8 cellular contexts compared by ENCODE assay signal in the genomic region with DNA sequence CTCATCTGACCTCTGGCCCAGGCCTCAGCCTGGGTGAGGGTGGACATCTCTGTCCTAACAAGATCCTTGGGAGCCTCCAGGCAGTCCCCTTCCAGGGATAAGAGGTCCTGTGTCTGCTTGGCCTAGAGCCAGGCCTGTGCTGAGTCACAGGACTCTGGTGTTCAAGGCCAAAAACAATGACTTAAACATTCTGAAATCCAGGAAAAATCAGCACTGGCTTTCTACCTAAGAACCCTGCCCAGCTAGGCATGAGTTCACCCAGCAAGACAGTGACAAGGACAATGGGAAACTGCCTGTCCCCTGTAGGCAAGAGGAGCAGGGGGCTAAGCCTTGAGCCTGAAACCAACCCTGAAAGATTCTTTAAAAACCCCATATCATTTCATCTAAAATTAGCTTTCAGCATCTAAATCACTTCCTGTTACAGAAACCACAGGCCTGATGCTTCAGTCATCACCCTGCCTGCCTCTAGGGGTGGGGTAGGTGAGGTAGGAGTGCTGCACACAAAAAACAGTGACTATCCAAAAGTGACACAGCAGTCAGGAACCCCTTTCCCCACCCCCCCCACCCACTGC. TPM values are rescaled to one million over a fixed set of nuclear protein-coding genes. Genes with fewer than 3 reads are reported as not detected.
DNase-seq lines count a peak whose midpoint lies in the region; ATAC-seq and TF ChIP-seq lines count a peak whose summit lies in the region.

No MANE protein-coding gene starts in this region.

- CTCF ChIA-PET in RWPE1 (lab: Yijun Ruan, JAX): interaction anchor here (0.5 to 1.0 kb wide), 5 partner anchors 8 to 38 kb away, joined by 3 read pairs; no protein-coding TSS in a partner anchor

- peak overlapping the region; percentile 85 for H3K27ac ChIP-seq in RWPE1

- POLR2A ChIA-PET in RWPE1 (lab: Yijun Ruan, JAX; ENCODE audit: low non-redundant PET): no interaction called here

- intact Hi-C loops in left ventricle myocardium superior (cut with micrococcal nuclease): no loop called here

- no peak for TF ChIP-seq CTCF in RWPE1 (conservative IDR thresholded peaks at IDR 0.05; ENCODE audit: low read depth)

- DNase-seq in activated gamma-delta T cell treated with Interleukin-2 at 50 U/mL for 16 hours (peak; percentile 67), activated gamma-delta T cell (lab: John Stamatoyannopoulos, UW) (no peak), RWPE1 (ENCODE audit: low spot score) (peak; percentile 88), left ventricle myocardium superior (peak; percentile 86), NCI-H2107 treated with DMSO at 0.1 percent for 48 hours (lab: John Stamatoyannopoulos, UW; ENCODE audit: unreplicated experiment) (no peak)
- DNase-seq in activated naive CD4-positive, alpha-beta T cell treated with anti-CD3 and anti-CD28 coated beads, Interleukin-2, amount 50 U/mL, for 16 hours: peak; percentile 70
- DNase-seq in stimulated activated CD4-positive, alpha-beta T cell treated with anti-CD3 and anti-CD28 coated beads, Interleukin-15, amount 100 ng/mL, for 24 hours: peak; percentile 80

- peak; percentile 74 for ATAC-seq in HG03095 (IDR thresholded peaks at IDR 0.05; ENCODE audit: unreplicated experiment)
- ATAC-seq in left ventricle myocardium superior: peak; percentile 94

RNA-seq across cellular contexts. Expression of a gene that starts 29.9 kb away (rescaled TPM):
- not detected for total RNA-seq in left ventricle myocardium superior

RNA-seq across cellular contexts. Expression of a gene that starts 43.0 kb away (rescaled TPM):
- total RNA-seq in left ventricle myocardium superior: not detected

Comparison
In these comparisons a context has a peak if more than half of its experiments do, and no peak if none do; other contexts are left out.
1. DNase-seq: peak in activated gamma-delta T cell treated with Interleukin-2 at 50 U/mL for 16 hours (single experiment), RWPE1 (single experiment), activated naive CD4-positive, alpha-beta T cell treated with anti-CD3 and anti-CD28 coated beads, Interleukin-2, amount 50 U/mL, for 16 hours (single experiment), left ventricle myocardium superior (single experiment) and stimulated activated CD4-positive, alpha-beta T cell treated with anti-CD3 and anti-CD28 coated beads, Interleukin-15, amount 100 ng/mL, for 24 hours (single experiment); none in activated gamma-delta T cell (single experiment) and NCI-H2107 treated with DMSO at 0.1 percent for 48 hours (single experiment).